15 cellular contexts compared by ENCODE assay signal in genomic region chr6:112155900-112156299, GRCh38.
A peak's percentile ranks its signal among the peaks of the same experiment; 100 is the strongest.
DNase-seq lines count a peak whose midpoint lies in the region; ATAC-seq and TF ChIP-seq lines count a peak whose summit lies in the region.
"Had no signal": no experiment of that assay in that cellular context is flagged by ENCODE, and none has a peak within 500 bp of the region (broad histone marks: within the 10 kb centered on the region; RNA-seq: fewer than 3 reads in every experiment).

No MANE protein-coding gene starts in this region.

- intact Hi-C loops in activated CD4-positive, alpha-beta T cell treated with anti-CD3 and anti-CD28 coated beads for 36 hours (cut with DNase I, micrococcal nuclease) = loop anchor here (2.0 kb wide), 1 partner anchor 69 kb away; the partner anchor contains the start of genes FAM229B (in 2 of the 2) and TUBE1 (in 2 of the 2)
- intact Hi-C loops in left lung (cut with DNase I) = no loop called here

- H3K9me3 ChIP-seq in left lung (no peaks in the 10 kb centered on the region), stomach smooth muscle (ENCODE audit: control insufficient read depth in 2 of 2, low read length in 2 of 2) (no peaks in the 10 kb centered on the region)

- H3K4me1 ChIP-seq in left lung (peaks cover 0 to 21% of the 10 kb centered on the region in 2 donors), stomach smooth muscle (ENCODE audit: control insufficient read depth, insufficient read depth, low read length) (peaks cover 10% of the 10 kb centered on the region)

- H3K27me3 Mint-ChIP-seq in activated CD4-positive, alpha-beta T cell treated with anti-CD3 and anti-CD28 coated beads for 36 hours = peaks cover 23% of the 10 kb centered on the region

- H3K9ac ChIP-seq in stomach smooth muscle (ENCODE audit: low read length in 2 of 2) = no peak overlapping the region

- H3K36me3 ChIP-seq in left lung = no peaks in the 10 kb centered on the region
- H3K36me3 ChIP-seq in stomach smooth muscle (ENCODE audit: control insufficient read depth in 2 of 2, insufficient read depth in 2 of 2, low read length in 2 of 2) = peaks cover 45 to 46% of the 10 kb centered on the region in 2 donors

- no peak for ATAC-seq in activated CD4-positive, alpha-beta T cell treated with anti-CD3 and anti-CD28 coated beads for 36 hours
- ATAC-seq in left lung = peak; percentile 42
- ATAC-seq in HG03175 (IDR thresholded peaks at IDR 0.05; ENCODE audit: unreplicated experiment) = no peak

- POLR2A ChIA-PET in activated CD4-positive, alpha-beta T cell treated with anti-CD3 and anti-CD28 coated beads for 36 hours (lab: Charles Lee) = no interaction called here

- H3K27me3 ChIP-seq in left lung (no peaks in the 10 kb centered on the region), stomach smooth muscle (ENCODE audit: control insufficient read depth in 1 of 2, insufficient read depth in 2 of 2, low read length in 2 of 2) (no peaks in the 10 kb centered on the region)
- H3K27me3 ChIP-seq: dorsolateral prefrontal cortex had no signal

- H3K36me3 Mint-ChIP-seq in activated CD4-positive, alpha-beta T cell treated with anti-CD3 and anti-CD28 coated beads for 36 hours (ENCODE audit: low read depth) = no peaks in the 10 kb centered on the region
- H3K36me3 Mint-ChIP-seq: CD4-positive, alpha-beta memory T cell had no signal

- peaks cover 24% of the 10 kb centered on the region for H3K4me1 Mint-ChIP-seq in activated CD4-positive, alpha-beta T cell treated with anti-CD3 and anti-CD28 coated beads for 36 hours

- no peak overlapping the region for H3K4me3 Mint-ChIP-seq in activated CD4-positive, alpha-beta T cell treated with anti-CD3 and anti-CD28 coated beads for 36 hours
- H3K4me3 Mint-ChIP-seq: CD4-positive, alpha-beta memory T cell had no signal

- CTCF ChIA-PET in activated CD4-positive, alpha-beta T cell treated with anti-CD3 and anti-CD28 coated beads for 36 hours (lab: Charles Lee) = interaction anchor here (1.2 kb wide), 1 partner anchor 33 kb away, joined by 3 read pairs; no protein-coding TSS in a partner anchor

- peak overlapping the region; percentile 27 for H3K27ac Mint-ChIP-seq in activated CD4-positive, alpha-beta T cell treated with anti-CD3 and anti-CD28 coated beads for 36 hours

- no peak overlapping the region for H3K4me3 ChIP-seq in left lung
- no peak overlapping the region for H3K4me3 ChIP-seq in stomach smooth muscle (ENCODE audit: low read length in 2 of 2)
- H3K4me3 ChIP-seq: dorsolateral prefrontal cortex, SK-N-MC had no signal

- TF ChIP-seq CTCF in left lung (IDR thresholded peaks at IDR 0.05) = no peak

- H3K9me3 Mint-ChIP-seq in activated CD4-positive, alpha-beta T cell treated with anti-CD3 and anti-CD28 coated beads for 36 hours (ENCODE audit: low read depth) = no peaks in the 10 kb centered on the region

- H3K27ac ChIP-seq in left lung (peak overlapping the region; percentile 43 to 66), stomach smooth muscle (ENCODE audit: low read length) (peak overlapping the region; percentile 73)
- H3K27ac ChIP-seq: SK-N-MC had no signal

- DNase-seq in activated CD4-positive, alpha-beta T cell treated with anti-CD3 and anti-CD28 coated beads for 36 hours = no peak
- no peak for DNase-seq in activated CD4-positive, alpha-beta T cell treated with anti-CD3 and anti-CD28 coated beads for 1 hour
- DNase-seq in amniotic epithelial cell (ENCODE audit: low read depth) = peak; percentile 41
- DNase-seq in left lung = no peak
- DNase-seq in NCI-H2081 (lab: John Stamatoyannopoulos, UW) = no peak
- no peak for DNase-seq in germinal center (ENCODE audit: low spot score)
- DNase-seq: 8988T; activated effector memory CD4-positive, alpha-beta T cell treated with Interleukin-2 at 50 U/mL for 16 hours; CD4-positive, alpha-beta memory T cell; dorsolateral prefrontal cortex; foreskin fibroblast; posterior cingulate gyrus had no signal

Comparison
In these comparisons a context has a peak if more than half of its experiments do, and no peak if none do; other contexts are left out.
1. intact Hi-C loops: an anchor here in activated CD4-positive, alpha-beta T cell treated with anti-CD3 and anti-CD28 coated beads for 36 hours (2.0 kb wide); none called in left lung.